10 cellular contexts compared by ENCODE assay signal in the genomic region with DNA sequence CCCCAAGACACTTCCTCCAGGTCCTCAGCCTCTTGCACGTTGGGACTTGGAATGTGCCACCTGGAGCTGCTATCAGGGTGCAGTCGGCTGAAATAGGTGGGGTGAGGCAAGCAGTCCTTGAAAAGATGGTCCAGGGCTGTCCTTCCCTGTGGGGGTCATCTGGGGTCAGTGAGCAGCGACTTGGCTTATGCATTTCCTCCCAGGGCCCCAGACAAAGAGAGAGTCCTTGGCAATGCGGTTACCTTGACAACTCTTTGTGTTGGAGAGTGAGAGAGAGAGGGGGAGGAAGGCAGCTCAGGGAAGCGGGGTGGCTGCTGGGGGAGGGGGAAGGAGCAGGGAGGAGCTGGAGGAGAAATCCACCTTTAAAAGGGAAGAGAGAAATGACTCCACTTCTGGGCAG.
DNase-seq lines count a peak whose midpoint lies in the region; ATAC-seq lines count a peak whose summit lies in the region.
"Had no signal": no experiment of that assay in that cellular context is flagged by ENCODE, and none has a peak within 500 bp of the region (broad histone marks: within the 10 kb centered on the region; RNA-seq: fewer than 3 reads in every experiment).

No MANE protein-coding gene starts in this region.

- H3K18ac ChIP-seq in mesenchymal stem cell (ENCODE audit: low read depth in 1 of 2, low read length in 2 of 2) = no peak overlapping the region

- H3K4me3 ChIP-seq in ectodermal cell (ENCODE audit: insufficient read depth, low read depth, low read length) (no peak overlapping the region), mesenchymal stem cell (ENCODE audit: insufficient read depth in 1 of 2, low read depth in 1 of 2, low read length in 2 of 2) (no peak overlapping the region)
- H3K4me3 ChIP-seq in CD8-positive, alpha-beta memory T cell (ENCODE audit: low read length) = no peak overlapping the region

- no peak overlapping the region for H3K23ac ChIP-seq in mesenchymal stem cell (ENCODE audit: low read length in 2 of 2)

- no peak overlapping the region for H4K8ac ChIP-seq in mesenchymal stem cell (ENCODE audit: low read length)

- H2BK120ac ChIP-seq in mesenchymal stem cell (ENCODE audit: low read depth, low read length) = no peak overlapping the region

- peak overlapping the region in 1 of 8 donors; percentile 22 for H3K27ac Mint-ChIP-seq in CD8-positive, alpha-beta memory T cell
- H3K27ac Mint-ChIP-seq: memory B cell had no signal

- no peak overlapping the region for H3K4me2 ChIP-seq in mesenchymal stem cell (ENCODE audit: low read length, poor library complexity, severe bottlenecking)

- no peak overlapping the region for H3K4ac ChIP-seq in mesenchymal stem cell (ENCODE audit: low read depth in 1 of 2, low read length in 2 of 2)

- H3K9me3 Mint-ChIP-seq in CD8-positive, alpha-beta memory T cell = peaks cover 0 to 2% (median 0%) of the 10 kb centered on the region in 5 donors

- peaks cover 2% of the 10 kb centered on the region for H3K79me1 ChIP-seq in mesenchymal stem cell (replicated peaks; ENCODE audit: low read length, poor library complexity, severe bottlenecking)

- POLR2A ChIA-PET in CD8-positive, alpha-beta memory T cell (lab: Charles Lee) = no interaction called here

- no peak overlapping the region for H2BK15ac ChIP-seq in mesenchymal stem cell (ENCODE audit: low read depth, poor library complexity, severe bottlenecking)

- no peak overlapping the region for H4K91ac ChIP-seq in mesenchymal stem cell (ENCODE audit: low read length)

- no peaks in the 10 kb centered on the region for H3K36me3 ChIP-seq in ectodermal cell (ENCODE audit: control insufficient read depth, insufficient read depth, low read length)
- H3K36me3 ChIP-seq in mesenchymal stem cell (ENCODE audit: control insufficient read depth in 1 of 2, insufficient read depth in 2 of 2, low read depth in 1 of 2, low read length in 2 of 2) = no peaks in the 10 kb centered on the region
- H3K36me3 ChIP-seq in CD8-positive, alpha-beta memory T cell (ENCODE audit: insufficient read depth, low read length) = peaks cover 5% of the 10 kb centered on the region

- H3K36me3 Mint-ChIP-seq in CD8-positive, alpha-beta memory T cell = peaks cover 12 to 28% (median 23%) of the 10 kb centered on the region in 3 donors

- no peak overlapping the region for H3K9ac ChIP-seq in mesenchymal stem cell (ENCODE audit: low read length)

- no peak overlapping the region for H3K14ac ChIP-seq in mesenchymal stem cell (ENCODE audit: low read length in 2 of 2)

- CTCF ChIA-PET in CD8-positive, alpha-beta memory T cell (lab: Charles Lee) = no interaction called here

- ATAC-seq in left lobe of liver = no peak

- no peak overlapping the region for H2AK5ac ChIP-seq in mesenchymal stem cell (ENCODE audit: low read length, severe bottlenecking)

- DNase-seq in EH (ENCODE audit: low read depth) (peak; percentile 22), NCI-H1092 (lab: John Stamatoyannopoulos, UW) (peak; percentile 7), mesenchymal stem cell (peak; percentile 37), left lobe of liver (ENCODE audit: low spot score) (no peak), activated gamma-delta T cell treated with Interleukin-2 at 50 U/mL for 16 hours (no peak)
- no peak for DNase-seq in CD8-positive, alpha-beta memory T cell
- no peak for DNase-seq in stimulated activated CD4-positive, alpha-beta T cell treated with anti-CD3 and anti-CD28 coated beads, Interleukin-4, amount 100 ng/mL, for 24 hours
- DNase-seq: activated CD8-positive, alpha-beta memory T cell treated with anti-CD3 and anti-CD28 coated beads, Interleukin-2, amount 50 U/mL, for 4 hours had no signal

- peaks cover 5 to 12% (median 8%) of the 10 kb centered on the region in 3 donors for H3K4me1 Mint-ChIP-seq in CD8-positive, alpha-beta memory T cell

- H3K4me3 Mint-ChIP-seq in CD8-positive, alpha-beta memory T cell = no peak overlapping the region
- H3K4me3 Mint-ChIP-seq: memory B cell had no signal

- WGBS in ectodermal cell, 2 experiments = 0 to 1% methylated on average over 5 of the region's 5 CpGs
- 16% methylated on average over 5 of the region's 5 CpGs for WGBS in mesenchymal stem cell

- H3K4me1 ChIP-seq in ectodermal cell (ENCODE audit: control insufficient read depth, insufficient read depth, low read length) (peaks cover 34% of the 10 kb centered on the region), mesenchymal stem cell (ENCODE audit: control insufficient read depth, insufficient read depth, low read depth, low read length) (peaks cover 4% of the 10 kb centered on the region)
- no peaks in the 10 kb centered on the region for H3K4me1 ChIP-seq in CD8-positive, alpha-beta memory T cell (ENCODE audit: insufficient read depth, low read length)

- H3K27ac ChIP-seq in ectodermal cell (ENCODE audit: insufficient read depth, low read depth, low read length, poor library complexity, severe bottlenecking) (peak overlapping the region; percentile 2), mesenchymal stem cell (ENCODE audit: low read length, poor library complexity, severe bottlenecking) (no peak overlapping the region)
- no peak overlapping the region for H3K27ac ChIP-seq in CD8-positive, alpha-beta memory T cell (ENCODE audit: low read depth, low read length)

- no peaks in the 10 kb centered on the region for H3K27me3 Mint-ChIP-seq in CD8-positive, alpha-beta memory T cell
- H3K27me3 Mint-ChIP-seq: memory B cell had no signal

- no peaks in the 10 kb centered on the region for H3K9me3 ChIP-seq in ectodermal cell (ENCODE audit: control insufficient read depth, low read length)
- H3K9me3 ChIP-seq in mesenchymal stem cell (ENCODE audit: control insufficient read depth, low read length) = no peaks in the 10 kb centered on the region
- no peaks in the 10 kb centered on the region for H3K9me3 ChIP-seq in CD8-positive, alpha-beta memory T cell (ENCODE audit: low read length)

- no peak overlapping the region for H2BK5ac ChIP-seq in mesenchymal stem cell (ENCODE audit: low read depth, low read length, poor library complexity, severe bottlenecking)

- H3K27me3 ChIP-seq in ectodermal cell (ENCODE audit: control insufficient read depth, insufficient read depth, low read length, poor library complexity, severe bottlenecking) (no peaks in the 10 kb centered on the region), mesenchymal stem cell (ENCODE audit: control insufficient read depth in 1 of 2, insufficient read depth in 1 of 2, low read length in 2 of 2) (peaks cover 0 to 2% of the 10 kb centered on the region in 2 experiments)
- no peaks in the 10 kb centered on the region for H3K27me3 ChIP-seq in CD8-positive, alpha-beta memory T cell (ENCODE audit: insufficient read depth, low read length, poor library complexity, severe bottlenecking)

- no peak overlapping the region for H2AFZ ChIP-seq in mesenchymal stem cell (ENCODE audit: low read depth, low read length)

- no peak overlapping the region for H2BK12ac ChIP-seq in mesenchymal stem cell (ENCODE audit: low read length in 2 of 2)

Comparison
In these comparisons a context has a peak if more than half of its experiments do, and no peak if none do; other contexts are left out.
1. DNase-seq: peak in EH (single experiment), NCI-H1092 (single experiment) and mesenchymal stem cell (single experiment); none in CD8-positive, alpha-beta memory T cell (0 of 5), left lobe of liver (single experiment), activated gamma-delta T cell treated with Interleukin-2 at 50 U/mL for 16 hours (single experiment) and stimulated activated CD4-positive, alpha-beta T cell treated with anti-CD3 and anti-CD28 coated beads, Interleukin-4, amount 100 ng/mL, for 24 hours (single experiment).